ENCODE assay signal across 8 cellular contexts in the genomic region with DNA sequence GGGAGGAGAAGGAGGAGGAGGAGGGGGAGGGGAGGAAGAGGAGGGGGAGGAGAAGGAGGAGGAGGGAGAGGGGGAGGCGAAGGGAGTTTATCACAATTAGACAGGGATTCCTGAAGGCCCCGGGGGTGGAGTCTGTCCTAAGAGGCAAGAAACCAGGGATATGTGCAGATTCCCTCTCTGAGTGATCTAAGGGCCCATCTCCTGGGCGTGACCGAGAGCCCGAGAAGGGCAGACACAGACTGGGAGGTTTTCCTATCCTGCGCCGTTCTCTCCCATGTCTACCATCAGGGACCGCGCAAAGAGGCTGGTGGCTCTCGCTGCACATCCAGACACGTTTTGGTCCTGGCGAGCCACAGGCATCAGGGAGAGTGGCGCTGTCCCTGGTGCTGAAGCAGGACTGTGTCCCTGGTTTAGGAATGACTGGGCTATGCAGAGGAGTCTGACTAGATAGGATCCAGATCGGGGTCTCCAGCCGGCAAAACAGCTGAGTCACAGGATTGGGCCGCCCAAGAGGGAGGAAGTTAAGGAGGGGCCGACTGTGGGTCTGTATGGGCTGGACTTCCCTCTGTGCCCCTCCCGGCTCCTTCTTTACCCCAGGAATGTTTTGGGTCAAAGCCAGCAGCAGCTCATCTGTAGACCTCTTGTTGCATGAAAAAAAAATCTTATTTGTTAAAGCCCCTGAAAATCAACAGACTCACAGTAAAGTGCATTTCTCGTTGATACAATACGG. TPM values are rescaled to one million over a fixed set of nuclear protein-coding genes. Genes with fewer than 3 reads are reported as not detected.
DNase-seq lines count a peak whose midpoint lies in the region; ATAC-seq and TF ChIP-seq lines count a peak whose summit lies in the region.

No MANE protein-coding gene starts in this region.

- POLR2A ChIA-PET in activated CD4-positive, alpha-beta T cell treated with anti-CD3 and anti-CD28 coated beads for 36 hours (lab: Charles Lee) = no interaction called here

- intact Hi-C loops in activated CD4-positive, alpha-beta T cell treated with anti-CD3 and anti-CD28 coated beads for 36 hours (cut with DNase I, micrococcal nuclease) = no loop called here

- H3K9me3 ChIP-seq in HUES64 (ENCODE audit: insufficient read depth, low read depth, low read length) (no peaks in the 10 kb centered on the region), fibroblast of lung (ENCODE audit: control insufficient read depth, insufficient read depth, low read depth, low read length) (no peaks in the 10 kb centered on the region)

- H3K27me3 ChIP-seq in HUES64 (ENCODE audit: insufficient read depth, low read length) (peaks cover 22% of the 10 kb centered on the region), fibroblast of lung (ENCODE audit: control insufficient read depth, insufficient read depth, low read length) (no peaks in the 10 kb centered on the region)

- H4K20me1 ChIP-seq in fibroblast of lung (ENCODE audit: control insufficient read depth, extremely low read depth, insufficient read depth, low read length) = peaks cover 1% of the 10 kb centered on the region

- ATAC-seq in activated CD4-positive, alpha-beta T cell treated with anti-CD3 and anti-CD28 coated beads for 36 hours = peak; percentile 33
- ATAC-seq in HG02642 (IDR thresholded peaks at IDR 0.05; ENCODE audit: poor library complexity, unreplicated experiment) = no peak

- 14% methylated on average over 20 of the region's 20 CpGs for WGBS in HUES64

- peaks cover 3% of the 10 kb centered on the region for H3K9me3 Mint-ChIP-seq in activated CD4-positive, alpha-beta T cell treated with anti-CD3 and anti-CD28 coated beads for 36 hours (ENCODE audit: low read depth)

- H3K27me3 Mint-ChIP-seq in activated CD4-positive, alpha-beta T cell treated with anti-CD3 and anti-CD28 coated beads for 36 hours = peaks cover 38% of the 10 kb centered on the region

- TF ChIP-seq CTCF in fibroblast of lung (conservative IDR thresholded peaks at IDR 0.05 in 1 of 2, IDR thresholded peaks at IDR 0.05 in 1 of 2; ENCODE audit: low read depth in 1 of 2, low read length in 2 of 2) = no peak

- DNase-seq in AML-193 (lab: John Stamatoyannopoulos, UW) (peak; percentile 39 to 42), fibroblast of lung (ENCODE audit: low read depth in 2 of 2) (peak; percentile 32 to 33), nucleus accumbens (lab: John Stamatoyannopoulos, UW) (peak in 29 of 56 donors; percentile 1 to 71 (median 15)), NCI-H2107 treated with DMSO at 0.1 percent for 48 hours (lab: John Stamatoyannopoulos, UW; ENCODE audit: unreplicated experiment) (no peak), NCI-H1417 (lab: John Stamatoyannopoulos, UW) (no peak)
- DNase-seq in activated CD4-positive, alpha-beta T cell treated with anti-CD3 and anti-CD28 coated beads for 36 hours = peak; percentile 76

- H3K4me3 ChIP-seq in HUES64 (ENCODE audit: low read length) = peak overlapping the region; percentile 42
- H3K4me3 ChIP-seq in fibroblast of lung (replicated peaks in 1 of 4; ENCODE audit: control extremely low read depth in 1 of 4, insufficient read depth in 1 of 4, low read depth in 3 of 4, low read length in 4 of 4) = no peak overlapping the region

- H3K27ac ChIP-seq in HUES64 (ENCODE audit: low read depth, low read length) = no peak overlapping the region
- no peak overlapping the region for H3K27ac ChIP-seq in fibroblast of lung (ENCODE audit: insufficient read depth, low read length)

- H3K9ac ChIP-seq in HUES64 (ENCODE audit: low read depth, low read length) = no peak overlapping the region
- no peak overlapping the region for H3K9ac ChIP-seq in fibroblast of lung (ENCODE audit: insufficient read depth, low read length)

- H2AFZ ChIP-seq in fibroblast of lung (ENCODE audit: low read length) = no peak overlapping the region

- no peaks in the 10 kb centered on the region for H3K79me2 ChIP-seq in fibroblast of lung (ENCODE audit: control insufficient read depth, insufficient read depth, low read length)

- no peaks in the 10 kb centered on the region for H3K36me3 Mint-ChIP-seq in activated CD4-positive, alpha-beta T cell treated with anti-CD3 and anti-CD28 coated beads for 36 hours (ENCODE audit: low read depth)

- no peak overlapping the region for H3K4me3 Mint-ChIP-seq in activated CD4-positive, alpha-beta T cell treated with anti-CD3 and anti-CD28 coated beads for 36 hours

- CTCF ChIA-PET in activated CD4-positive, alpha-beta T cell treated with anti-CD3 and anti-CD28 coated beads for 36 hours (lab: Charles Lee) = interaction anchor here (0.8 to 1.9 kb wide), 3 partner anchors 79 to 129 kb away, joined by 3 to 4 read pairs (median 4); no protein-coding TSS in a partner anchor

- H3K4me1 Mint-ChIP-seq in activated CD4-positive, alpha-beta T cell treated with anti-CD3 and anti-CD28 coated beads for 36 hours = peaks cover 18% of the 10 kb centered on the region

- H3K4me1 ChIP-seq in HUES64 (ENCODE audit: insufficient read depth, low read length) (0 out of 2 replicates have a peak, but pooled peaks cover 5% of the 10 kb centered on the region), fibroblast of lung (ENCODE audit: control insufficient read depth, extremely low read depth, insufficient read depth, low read length) (no peaks in the 10 kb centered on the region)

- no peak overlapping the region for H3K27ac Mint-ChIP-seq in activated CD4-positive, alpha-beta T cell treated with anti-CD3 and anti-CD28 coated beads for 36 hours

- H3K4me2 ChIP-seq in fibroblast of lung (ENCODE audit: extremely low read depth, insufficient read depth, low read length) = no peak overlapping the region

- H3K36me3 ChIP-seq in HUES64 (ENCODE audit: insufficient read depth, low read length) = no peaks in the 10 kb centered on the region
- no peaks in the 10 kb centered on the region for H3K36me3 ChIP-seq in fibroblast of lung (ENCODE audit: control insufficient read depth, insufficient read depth, low read length)

RNA-seq across cellular contexts. Expression of a gene that starts 17.9 kb away (rescaled TPM):
- polyA plus RNA-seq in HUES64 (2013, experiment 1 of 2) = 4.3 TPM
- 5.5 TPM for polyA plus RNA-seq in HUES64 (2013, experiment 2 of 2)
- 1 to 10 TPM; 5.9 to 9.6 TPM for total RNA-seq in activated CD4-positive, alpha-beta T cell treated with anti-CD3 and anti-CD28 coated beads for 36 hours
- total RNA-seq in fibroblast of lung = 4.1 and 5.0 TPM in 2 replicates
- polyA plus RNA-seq in fibroblast of lung = 4.7 and 7.6 TPM in 2 replicates
- polyA plus RNA-seq in fibroblast of lung (2012) = 7.0 and 7.1 TPM in 2 replicates
- polyA minus RNA-seq in fibroblast of lung (ENCODE audit: low replicate concordance) = 1.2 and 2.4 TPM in 2 replicates

RNA-seq across cellular contexts. Expression of a gene that starts 21.7 kb away (rescaled TPM):
- 0.45 TPM for polyA plus RNA-seq in HUES64 (2013, experiment 1 of 2)
- not detected for polyA plus RNA-seq in HUES64 (2013, experiment 2 of 2)
- not detected for total RNA-seq in activated CD4-positive, alpha-beta T cell treated with anti-CD3 and anti-CD28 coated beads for 36 hours
- total RNA-seq in fibroblast of lung = not detected in 2 replicates
- polyA plus RNA-seq in fibroblast of lung = not detected in 2 replicates
- not detected in 2 replicates for polyA plus RNA-seq in fibroblast of lung (2012)
- polyA minus RNA-seq in fibroblast of lung (ENCODE audit: low replicate concordance) = not detected in 2 replicates

RNA-seq across cellular contexts. Expression of a gene that starts 51.6 kb away (rescaled TPM):
- not detected for polyA plus RNA-seq in HUES64 (2013, experiment 1 of 2)
- not detected for polyA plus RNA-seq in HUES64 (2013, experiment 2 of 2)
- 1 to 10 TPM; 1.2 to 1.9 TPM for total RNA-seq in activated CD4-positive, alpha-beta T cell treated with anti-CD3 and anti-CD28 coated beads for 36 hours
- not detected in 2 replicates for total RNA-seq in fibroblast of lung
- not detected in 2 replicates for polyA plus RNA-seq in fibroblast of lung
- not detected in 2 replicates for polyA plus RNA-seq in fibroblast of lung (2012)
- polyA minus RNA-seq in fibroblast of lung (ENCODE audit: low replicate concordance) = not detected in 2 replicates

Comparison
In these comparisons a context has a peak if more than half of its experiments do, and no peak if none do; other contexts are left out.
1. DNase-seq: peak in AML-193 (2 of 2), activated CD4-positive, alpha-beta T cell treated with anti-CD3 and anti-CD28 coated beads for 36 hours (single experiment), fibroblast of lung (2 of 2) and nucleus accumbens (29 of 56); none in NCI-H2107 treated with DMSO at 0.1 percent for 48 hours (single experiment) and NCI-H1417 (0 of 3).